Comparison of ENCODE assay signal across 8 cellular contexts in the genomic region with DNA sequence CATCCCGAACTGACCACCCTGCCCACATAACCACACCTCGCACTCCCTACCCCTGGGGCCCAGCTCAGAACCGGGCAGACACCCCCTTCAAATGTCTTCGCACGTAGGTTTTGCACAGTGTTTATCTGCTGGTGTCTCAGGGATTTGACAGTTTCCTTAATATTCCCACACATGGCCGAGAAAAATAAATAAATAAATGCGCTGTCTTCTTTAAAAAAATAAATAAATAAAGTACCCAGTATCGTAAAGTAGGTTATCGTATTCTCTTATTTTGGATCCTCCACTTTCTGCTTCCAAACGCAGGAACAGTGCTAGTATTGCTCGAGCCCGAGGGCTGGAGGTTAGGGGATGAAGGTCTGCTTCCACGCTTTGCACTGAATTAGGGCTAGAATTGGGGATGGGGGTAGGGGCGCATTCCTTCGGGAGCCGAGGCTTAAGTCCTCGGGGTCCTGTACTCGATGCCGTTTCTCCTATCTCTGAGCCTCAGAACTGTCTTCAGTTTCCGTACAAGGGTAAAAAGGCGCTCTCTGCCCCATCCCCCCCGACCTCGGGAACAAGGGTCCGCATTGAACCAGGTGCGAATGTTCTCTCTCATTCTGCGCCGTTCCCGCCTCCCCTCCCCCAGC. TPM values are rescaled to one million over a fixed set of nuclear protein-coding genes. Genes with fewer than 3 reads are reported as not detected.
DNase-seq lines count a peak whose midpoint lies in the region; ATAC-seq, FAIRE-seq and TF ChIP-seq lines count a peak whose summit lies in the region.

No MANE protein-coding gene starts in this region.

- peak overlapping the region; percentile 68 for H3K27ac ChIP-seq in IMR-90 (ENCODE audit: insufficient read depth, low read length)
- peak overlapping the region; percentile 99 for H3K27ac ChIP-seq in layer of hippocampus (ENCODE audit: low read depth, low read length)
- H3K27ac ChIP-seq in subcutaneous abdominal adipose tissue (ENCODE audit: low read depth, low read length): peak overlapping the region; percentile 93

- H2AFZ ChIP-seq in IMR-90 (replicated peaks; ENCODE audit: low read length, poor library complexity): peak overlapping the region; percentile 89

- H4K8ac ChIP-seq in IMR-90 (ENCODE audit: low read depth in 2 of 2, low read length in 2 of 2): peak overlapping the region; percentile 13 to 42; a peak in 1 of 4 replicates

- H3K4ac ChIP-seq in IMR-90 (ENCODE audit: low read depth, low read length): peak overlapping the region; percentile 64

- H3K14ac ChIP-seq in IMR-90 (replicated peaks; ENCODE audit: low read depth, low read length): no peak overlapping the region

- H2BK120ac ChIP-seq in IMR-90 (ENCODE audit: low read depth, low read length): peak overlapping the region; percentile 38; the same call in 1 of the 2 replicates

- H3K23ac ChIP-seq in IMR-90 (ENCODE audit: low read depth, low read length): peak overlapping the region; percentile 75; the same call in 1 of the 2 replicates

- H3K9me1 ChIP-seq in IMR-90 (ENCODE audit: insufficient read depth, low read length): peaks cover 3% of the 10 kb centered on the region; the same call in 1 of the 2 replicates

- H2BK15ac ChIP-seq in IMR-90 (ENCODE audit: low read depth, low read length): peak overlapping the region; percentile 43; the same call in 1 of the 3 replicates

- CTCF ChIA-PET in IMR-90 (lab: Yijun Ruan, JAX): no interaction called here

- no peak overlapping the region; the same call in 1 of the 2 replicates for H4K91ac ChIP-seq in IMR-90 (ENCODE audit: insufficient read depth, low read depth, low read length)

- TF ChIP-seq CTCF in GM12875 (IDR thresholded peaks at IDR 0.05; ENCODE audit: borderline replicate concordance, insufficient read depth, low read depth, low read length): no peak
- no peak for TF ChIP-seq CTCF in IMR-90 (conservative IDR thresholded peaks at IDR 0.05; ENCODE audit: low read depth, low read length)
- no peak for TF ChIP-seq CTCF in astrocyte of the cerebellum (IDR thresholded peaks at IDR 0.05; ENCODE audit: low read depth, low read length, missing control alignments)

- H3K18ac ChIP-seq in IMR-90 (ENCODE audit: low read depth, low read length): peak overlapping the region; percentile 61

- in situ Hi-C loops in IMR-90 (cut with MboI; ENCODE audit: low sequenced_read_pairs) (loop anchor here (25.0 kb wide), 1 partner anchor 1759 kb away; a partner anchor contains a TSS), astrocyte of the cerebellum (cut with HindIII; ENCODE audit: low sequenced_read_pairs) (no loop called here)

- dilution Hi-C loops in IMR-90 (cut with HindIII; ENCODE audit: low sequenced_read_pairs, unreplicated experiment): no loop called here

- H3K36me3 ChIP-seq in IMR-90 (ENCODE audit: control insufficient read depth, insufficient read depth, low read length) (peaks cover 9% of the 10 kb centered on the region), subcutaneous abdominal adipose tissue (ENCODE audit: control insufficient read depth in 5 of 5, insufficient read depth in 5 of 5, low read length in 5 of 5) (peaks cover 3 to 29% (median 28%) of the 10 kb centered on the region in 5 donors)

- TF ChIP-seq POLR2A in IMR-90 (IDR thresholded peaks at IDR 0.05; ENCODE audit: low read depth, low read length) (peak; percentile 64), H54 (IDR thresholded peaks at IDR 0.05; ENCODE audit: low read depth, low read length) (no peak)

- H3K27me3 ChIP-seq in IMR-90 (ENCODE audit: control insufficient read depth, insufficient read depth, low read length) (no peaks in the 10 kb centered on the region), layer of hippocampus (ENCODE audit: control insufficient read depth, insufficient read depth, low read length) (no peaks in the 10 kb centered on the region), subcutaneous abdominal adipose tissue (ENCODE audit: control insufficient read depth in 5 of 5, insufficient read depth in 4 of 5, low read length in 5 of 5) (peaks cover 0 to 5% (median 0%) of the 10 kb centered on the region in 5 donors)

- intact Hi-C loops in IMR-90 (cut with micrococcal nuclease): loop anchor here (2.0 to 5.0 kb wide), 4 partner anchors 17 to 131 kb away; a partner anchor contains a TSS

- peak overlapping the region; percentile 57 for H2AK9ac ChIP-seq in IMR-90 (replicated peaks; ENCODE audit: low read depth, low read length, poor library complexity)

- H3K9me3 ChIP-seq in IMR-90 (ENCODE audit: control insufficient read depth, insufficient read depth, low read length): no peaks in the 10 kb centered on the region
- H3K9me3 ChIP-seq in subcutaneous abdominal adipose tissue (ENCODE audit: control insufficient read depth in 5 of 5, low read length in 5 of 5): no peaks in the 10 kb centered on the region

- H2AK5ac ChIP-seq in IMR-90 (ENCODE audit: low read depth, low read length): peak overlapping the region; percentile 77; the same call in 1 of the 2 replicates

- H3K9ac ChIP-seq in IMR-90 (ENCODE audit: low read depth, low read length) (peak overlapping the region; percentile 70), subcutaneous abdominal adipose tissue (ENCODE audit: low read length in 5 of 5) (peak overlapping the region in 4 of 5 donors; percentile 74 to 95 (median 90))

- POLR2A ChIA-PET in IMR-90 (lab: Charles Lee; ENCODE audit: unreplicated experiment): interaction anchor here (1.0 kb wide), 1 partner anchor 11 kb away, joined by 4 read pairs; no protein-coding TSS in a partner anchor

- DNase-seq in IMR-90: peak; percentile 59
- no peak for DNase-seq in astrocyte of the cerebellum (ENCODE audit: low read depth)
- DNase-seq in H54 (ENCODE audit: insufficient read length, low spot score): no peak
- no peak for DNase-seq in stimulated activated CD4-positive, alpha-beta T cell treated with anti-CD3 and anti-CD28 coated beads, Interleukin-2, amount 100 ng/mL, for 24 hours
- DNase-seq in activated CD4-positive, alpha-beta T cell treated with anti-CD3 and anti-CD28 coated beads, Interleukin-2, amount 50 U/mL, for 4 hours: no peak

- peak overlapping the region; percentile 30; the same call in 1 of the 2 replicates for H4K5ac ChIP-seq in IMR-90 (ENCODE audit: low read depth, low read length)

- H3K56ac ChIP-seq in IMR-90 (ENCODE audit: extremely low read depth, insufficient read depth, low read length): no peak overlapping the region; the same call in 1 of the 2 replicates

- peak overlapping the region; percentile 100 for H3K4me2 ChIP-seq in IMR-90 (ENCODE audit: low read depth, low read length)

- WGBS in IMR-90 (ENCODE audit: extremely low coverage in 2 of 2, insufficient read length in 1 of 2), 2 experiments: no CpG with 5 or more reads among the region's 28 CpGs

- H3K4me1 ChIP-seq in IMR-90 (ENCODE audit: control insufficient read depth, insufficient read depth, low read length) (peaks cover 16% of the 10 kb centered on the region), subcutaneous abdominal adipose tissue (ENCODE audit: control insufficient read depth in 5 of 5, insufficient read depth in 5 of 5, low read length in 5 of 5) (peaks cover 11 to 69% (median 52%) of the 10 kb centered on the region in 5 donors)

- peaks cover 12 to 30% of the 10 kb centered on the region in 2 experiments for H3K79me1 ChIP-seq in IMR-90 (ENCODE audit: low read depth in 1 of 2, low read length in 2 of 2)

- peaks cover 28% of the 10 kb centered on the region for H4K20me1 ChIP-seq in IMR-90 (ENCODE audit: insufficient read depth, low read length)

- TF ChIP-seq RAD21 in IMR-90 (IDR thresholded peaks at IDR 0.05; ENCODE audit: low read length): no peak

- peak overlapping the region; percentile 51 for H2BK5ac ChIP-seq in IMR-90 (ENCODE audit: low read depth, low read length, poor library complexity, severe bottlenecking)

- H3K4me3 ChIP-seq in GM12875 (ENCODE audit: low read depth, low read length) (peak overlapping the region; percentile 41), IMR-90 (ENCODE audit: insufficient read depth, low read depth, low read length) (peak overlapping the region; percentile 69), astrocyte of the cerebellum (ENCODE audit: low read depth, low read length) (peak overlapping the region; percentile 97), subcutaneous abdominal adipose tissue (ENCODE audit: low read depth in 1 of 5, low read length in 5 of 5) (peak overlapping the region; percentile 88 to 99 (median 98))

- BruUV-seq in IMR-90 (replicated peaks; lab: Mats Ljungman, UMichigan): no TSS peak

- no peak for FAIRE-seq in H54 (lab: Jason Lieb, UNC)

- ATAC-seq in IMR-90 (ENCODE audit: low read depth): peak; percentile 0

- H2BK20ac ChIP-seq in IMR-90 (ENCODE audit: low read depth, low read length): peak overlapping the region; percentile 55; the same call in 1 of the 2 replicates

TF ChIP-seq in IMR-90, 13 proteins besides CTCF, POLR2A, EP300 and RAD21:
- TF ChIP-seq CHD1 (IDR thresholded peaks at IDR 0.05; ENCODE audit: low read depth, low read length) (no peak; the same call in 1 of the 2 replicates), MXI1 (IDR thresholded peaks at IDR 0.05; ENCODE audit: borderline replicate concordance, low read depth, low read length) (no peak), SMC3 (IDR thresholded peaks at IDR 0.05; ENCODE audit: low read depth, low read length) (no peak), NFE2L2 (IDR thresholded peaks at IDR 0.05; ENCODE audit: low read depth, low read length) (peak; percentile 8; the same call in 1 of the 2 replicates), RFX5 (IDR thresholded peaks at IDR 0.05; ENCODE audit: low read depth, low read length) (no peak), CEBPB (IDR thresholded peaks at IDR 0.05; ENCODE audit: low read depth, low read length) (no peak), BHLHE40 (IDR thresholded peaks at IDR 0.05; ENCODE audit: low read depth, low read length) (0 out of 2 replicates have a peak, but pooled peaks have one; percentile 25), RCOR1 (IDR thresholded peaks at IDR 0.05; ENCODE audit: insufficient replicate concordance, low read length) (no peak)
- TF ChIP-seq, protein P1, sequence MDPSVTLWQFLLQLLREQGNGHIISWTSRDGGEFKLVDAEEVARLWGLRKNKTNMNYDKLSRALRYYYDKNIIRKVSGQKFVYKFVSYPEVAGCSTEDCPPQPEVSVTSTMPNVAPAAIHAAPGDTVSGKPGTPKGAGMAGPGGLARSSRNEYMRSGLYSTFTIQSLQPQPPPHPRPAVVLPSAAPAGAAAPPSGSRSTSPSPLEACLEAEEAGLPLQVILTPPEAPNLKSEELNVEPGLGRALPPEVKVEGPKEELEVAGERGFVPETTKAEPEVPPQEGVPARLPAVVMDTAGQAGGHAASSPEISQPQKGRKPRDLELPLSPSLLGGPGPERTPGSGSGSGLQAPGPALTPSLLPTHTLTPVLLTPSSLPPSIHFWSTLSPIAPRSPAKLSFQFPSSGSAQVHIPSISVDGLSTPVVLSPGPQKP (IDR thresholded peaks at IDR 0.05; ENCODE audit: borderline replicate concordance, low read depth, low read length): no peak
TF ChIP-seq in IMR-90: peak in this region for 2.

RNA-seq across cellular contexts. Expression of a gene that starts 0.7 kb away (rescaled TPM):
- 53.6 and 86.7 TPM in 2 replicates for total RNA-seq in IMR-90 (2012; rRNA removed)
- polyA plus RNA-seq in IMR-90 (2012; rRNA removed): 171 and 406 TPM in 2 replicates
- polyA plus RNA-seq in IMR-90 (2012; cell fraction: cytosol; rRNA removed): 405 and 665 TPM in 2 replicates
- 1,840 and 2,271 TPM in 2 replicates for polyA plus RNA-seq in IMR-90 (2012; cell fraction: nucleus; rRNA removed; ENCODE audit: low replicate concordance)

Comparison
In these comparisons a context has a peak if more than half of its experiments do, and no peak if none do; other contexts are left out.
1. H3K4me3 ChIP-seq: peak in every context shown above with its lines; median percentile 98 in subcutaneous abdominal adipose tissue; 97 in astrocyte of the cerebellum; 69 in IMR-90; 41 in GM12875.